Comparison of ENCODE assay signal across 20 cellular contexts in the genomic region with DNA sequence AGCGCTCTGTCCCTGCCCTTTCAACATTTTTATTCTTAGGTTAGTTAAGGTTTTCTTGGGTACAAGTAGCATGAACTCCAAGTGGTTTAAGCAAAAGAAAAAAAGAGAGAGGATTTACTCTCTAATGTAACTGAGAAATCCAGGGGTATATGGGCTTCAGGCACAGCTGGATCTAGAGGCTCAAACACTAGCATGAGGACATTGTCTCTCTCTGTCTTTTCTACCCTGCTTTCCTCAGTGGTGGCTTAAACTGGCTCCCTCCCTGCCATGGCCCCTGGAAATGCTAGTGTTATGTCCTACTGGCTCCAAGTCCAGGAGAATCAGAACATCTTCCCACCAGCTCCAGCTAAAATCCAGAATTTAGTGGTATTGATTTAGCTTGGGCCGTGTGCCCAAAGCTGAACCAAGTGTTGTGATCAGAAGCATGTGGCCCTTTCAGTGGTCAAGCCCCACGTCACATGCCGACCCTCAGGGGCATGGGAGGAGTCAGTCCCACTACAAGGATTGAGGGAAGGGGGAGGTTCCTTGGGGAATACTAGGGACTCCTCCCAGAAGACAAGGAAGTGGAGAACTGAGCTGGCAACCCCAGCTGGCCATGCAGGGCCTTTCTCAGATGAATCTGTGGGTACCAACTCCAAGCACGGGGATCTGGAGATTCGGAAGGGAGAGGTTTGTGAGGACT. TPM values are rescaled to one million over a fixed set of nuclear protein-coding genes. Genes with fewer than 3 reads are reported as not detected.
DNase-seq lines count a peak whose midpoint lies in the region; ATAC-seq, FAIRE-seq and TF ChIP-seq lines count a peak whose summit lies in the region.
"Had no signal": no experiment of that assay in that cellular context is flagged by ENCODE, and none has a peak within 500 bp of the region (broad histone marks: within the 10 kb centered on the region; RNA-seq: fewer than 3 reads in every experiment).

No MANE protein-coding gene starts in this region.

- peak; percentile 93 for DNase-seq in foreskin melanocyte
- no peak for DNase-seq in neuronal stem cell (ENCODE audit: low spot score)
- no peak for DNase-seq in DMS153 (lab: John Stamatoyannopoulos, UW)
- DNase-seq in HTR-8/SVneo (ENCODE audit: insufficient read length, low spot score) = no peak
- DNase-seq: ACHN; CD8-positive, alpha-beta T cell; COR-L47; DMS 273 treated with DMSO at 0.1 percent for 48 hours; H9; IMR-90 had no signal

- no peaks in the 10 kb centered on the region for H3K36me3 ChIP-seq in BLaER1 treated with 17β-estradiol and CSF1 and Interleukin-3, amounts not matched to agents 10 nM and 100 nM
- no peaks in the 10 kb centered on the region for H3K36me3 ChIP-seq in neuronal stem cell (replicated peaks in 1 of 2; ENCODE audit: control insufficient read depth in 2 of 2, insufficient read depth in 2 of 2, low read length in 2 of 2)

- H3K9me3 ChIP-seq in BLaER1 treated with 17β-estradiol and CSF1 and Interleukin-3, amounts not matched to agents 10 nM and 100 nM (replicated peaks in 1 of 11) = no peaks in the 10 kb centered on the region
- H3K9me3 ChIP-seq in neuronal stem cell (replicated peaks in 1 of 2; ENCODE audit: control insufficient read depth in 2 of 2, insufficient read depth in 1 of 2, low read depth in 1 of 2, low read length in 2 of 2) = no peaks in the 10 kb centered on the region

- no peak overlapping the region for H3K4me3 ChIP-seq in BLaER1 treated with 17β-estradiol and CSF1 and Interleukin-3, amounts not matched to agents 10 nM and 100 nM
- no peak overlapping the region for H3K4me3 ChIP-seq in neuronal stem cell (ENCODE audit: low read length in 2 of 2)
- H3K4me3 ChIP-seq: K562 had no signal

- H3K27me3 ChIP-seq in BLaER1 treated with 17β-estradiol and CSF1 and Interleukin-3, amounts not matched to agents 10 nM and 100 nM = peaks cover 0 to 4% (median 0%) of the 10 kb centered on the region in 11 experiments; a peak in 1 of 22 replicates
- H3K27me3 ChIP-seq in neuronal stem cell (ENCODE audit: control insufficient read depth in 3 of 3, insufficient read depth in 3 of 3, low read depth in 1 of 3, low read length in 3 of 3) = peaks cover 0 to 3% (median 0%) of the 10 kb centered on the region in 3 experiments

- H3K18ac ChIP-seq in neuronal stem cell (ENCODE audit: low read length) = peak overlapping the region; percentile 7

- FAIRE-seq in HTR-8/SVneo (lab: Jason Lieb, UNC) = no peak
- FAIRE-seq: A204.1, G401.6, GM12891, H1 had no signal

- H3K4ac ChIP-seq in neuronal stem cell (ENCODE audit: low read length) = no peak overlapping the region

- H3K23ac ChIP-seq in neuronal stem cell (ENCODE audit: low read depth, low read length, poor library complexity) = no peak overlapping the region

- ATAC-seq in HG03108 (IDR thresholded peaks at IDR 0.05; ENCODE audit: unreplicated experiment) (no peak), GM18511 (IDR thresholded peaks at IDR 0.05; ENCODE audit: unreplicated experiment) (no peak)
- ATAC-seq: CD8-positive, alpha-beta T cell; K562 had no signal

- H3K9ac ChIP-seq in BLaER1 treated with 17β-estradiol and CSF1 and Interleukin-3, amounts not matched to agents 10 nM and 100 nM = peak overlapping the region in 2 of 11 experiments; percentile 3 to 20; a peak in 1 of 22 replicates
- H3K9ac ChIP-seq in neuronal stem cell (ENCODE audit: low read depth, low read length, poor library complexity) = no peak overlapping the region

- H3K36me3 Mint-ChIP-seq in brain = no peaks in the 10 kb centered on the region
- H3K36me3 Mint-ChIP-seq: CD8-positive, alpha-beta T cell had no signal

- no peak overlapping the region for H2BK15ac ChIP-seq in neuronal stem cell (ENCODE audit: low read length)

- peaks cover 16 to 78% (median 57%) of the 10 kb centered on the region in 10 experiments for H3K4me1 ChIP-seq in BLaER1 treated with 17β-estradiol and CSF1 and Interleukin-3, amounts not matched to agents 10 nM and 100 nM
- H3K4me1 ChIP-seq in neuronal stem cell (ENCODE audit: control insufficient read depth in 2 of 2, insufficient read depth in 1 of 2, low read depth in 1 of 2, low read length in 2 of 2) = peaks cover 11 to 12% of the 10 kb centered on the region in 2 donors

- H4K91ac ChIP-seq in neuronal stem cell (ENCODE audit: low read depth, low read length, poor library complexity) = no peak overlapping the region

- no peaks in the 10 kb centered on the region for H3K79me1 ChIP-seq in neuronal stem cell (ENCODE audit: low read depth, low read length)

- H3K9me3 Mint-ChIP-seq in brain = peaks cover 0 to 2% (median 0%) of the 10 kb centered on the region in 5 experiments
- H3K9me3 Mint-ChIP-seq: CD8-positive, alpha-beta T cell; H9 had no signal

- no CpG with 5 or more reads among the region's 6 CpGs for WGBS in neuronal stem cell (ENCODE audit: extremely low coverage in 2 of 2, insufficient read length in 2 of 2, insufficient replicate concordance in 1 of 2), 2 donors

- no peaks in the 10 kb centered on the region for H4K20me1 ChIP-seq in BLaER1 treated with 17β-estradiol and CSF1 and Interleukin-3, amounts not matched to agents 10 nM and 100 nM

- H2BK120ac ChIP-seq in neuronal stem cell (ENCODE audit: low read depth, low read length) = no peak overlapping the region

- H4K8ac ChIP-seq in neuronal stem cell (ENCODE audit: low read depth, low read length) = no peak overlapping the region

- H3K27ac Mint-ChIP-seq in brain = peak overlapping the region in 3 of 5 experiments; percentile 8 to 87 (median 43)
- H3K27ac Mint-ChIP-seq: CD8-positive, alpha-beta T cell had no signal

- H3K4me2 ChIP-seq in BLaER1 treated with 17β-estradiol and CSF1 and Interleukin-3, amounts not matched to agents 10 nM and 100 nM = peak overlapping the region in 8 of 11 experiments; percentile 5 to 73 (median 64); a peak in 14 of 22 replicates
- no peak overlapping the region for H3K4me2 ChIP-seq in neuronal stem cell (ENCODE audit: insufficient read depth, low read length, poor library complexity, severe bottlenecking)

- H3K4me1 Mint-ChIP-seq in brain = peaks cover 59% of the 10 kb centered on the region

- H2AK5ac ChIP-seq in neuronal stem cell (ENCODE audit: low read depth, low read length) = no peak overlapping the region

- no peak overlapping the region for H3K4me3 Mint-ChIP-seq in brain
- H3K4me3 Mint-ChIP-seq: CD8-positive, alpha-beta T cell; H9 had no signal

- no peak overlapping the region for H2BK5ac ChIP-seq in neuronal stem cell (ENCODE audit: low read length)

- H3K27me3 Mint-ChIP-seq in brain = no peaks in the 10 kb centered on the region

- H3K14ac ChIP-seq in neuronal stem cell (ENCODE audit: low read length) = no peak overlapping the region

- TF ChIP-seq CTCF in brain (conservative IDR thresholded peaks at IDR 0.05) = no peak

- H2AFZ ChIP-seq in neuronal stem cell (ENCODE audit: low read length) = no peak overlapping the region

- peak overlapping the region in 3 of 11 experiments; percentile 14 to 37 (median 32); a peak in 4 of 22 replicates for H3K27ac ChIP-seq in BLaER1 treated with 17β-estradiol and CSF1 and Interleukin-3, amounts not matched to agents 10 nM and 100 nM
- no peak overlapping the region for H3K27ac ChIP-seq in neuronal stem cell (replicated peaks; ENCODE audit: low read length)

- no peak overlapping the region for H2BK12ac ChIP-seq in neuronal stem cell (ENCODE audit: low read length)

RNA-seq across cellular contexts. Expression of a gene that starts 58.0 kb away (rescaled TPM):
- polyA plus RNA-seq in brain (ENCODE audit: insufficient read depth, low read depth, low replicate concordance) = 40.6 TPM
- polyA plus RNA-seq in neuronal stem cell (2013, experiment 1 of 2) = 61.3 TPM
- 62.0 TPM for polyA plus RNA-seq in neuronal stem cell (2013, experiment 2 of 2)
- polyA plus RNA-seq: BJ had no signal
